In the genomic region with DNA sequence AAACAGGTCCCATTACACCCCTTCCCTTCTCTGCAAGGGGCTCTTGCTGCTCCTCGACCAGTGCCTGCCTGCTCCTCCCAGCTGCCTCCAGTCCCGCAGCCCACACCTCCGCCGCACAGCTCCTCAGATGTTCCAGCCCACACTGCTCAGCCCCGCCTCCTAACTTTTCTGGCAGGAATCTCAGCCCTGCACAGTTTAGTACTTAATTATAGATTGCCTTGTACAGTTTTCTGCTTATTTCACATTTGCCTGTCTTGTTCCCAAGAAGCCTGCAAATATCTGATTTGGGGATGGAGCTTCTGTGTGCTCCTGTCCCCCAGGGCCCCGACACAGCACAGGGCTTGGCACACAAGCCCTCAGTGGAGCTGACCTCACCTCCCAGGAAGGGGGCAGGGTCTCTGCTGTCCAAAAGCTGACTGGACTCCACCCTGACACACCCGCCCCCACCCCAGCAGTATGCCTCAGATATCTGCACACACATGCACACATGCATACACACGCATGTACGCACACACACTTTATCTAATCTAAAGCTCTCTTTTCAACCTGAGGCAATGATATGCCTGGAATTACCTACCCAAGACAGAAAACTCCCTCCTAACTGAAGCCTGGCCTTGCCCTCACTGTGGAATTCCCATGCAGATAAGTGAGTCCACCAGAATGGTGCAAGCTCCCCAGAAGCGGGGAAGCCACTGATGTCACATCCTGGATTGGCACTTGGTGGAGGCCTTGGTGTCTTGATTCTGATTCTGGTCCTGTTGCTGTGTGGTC, we compare ENCODE assay signal across 12 cellular contexts. TPM values are rescaled to one million over a fixed set of nuclear protein-coding genes. Genes with fewer than 3 reads are reported as not detected.
DNase-seq lines count a peak whose midpoint lies in the region; ATAC-seq and TF ChIP-seq lines count a peak whose summit lies in the region.
"Had no signal": no experiment of that assay in that cellular context is flagged by ENCODE, and none has a peak within 500 bp of the region (broad histone marks: within the 10 kb centered on the region; RNA-seq: fewer than 3 reads in every experiment).

No MANE protein-coding gene starts in this region.

- CTCF ChIA-PET in PC-9 (lab: Charles Lee), result interaction anchor here (0.6 kb wide), 1 partner anchor 11 kb away, joined by 4 read pairs; no protein-coding TSS in a partner anchor

- intact Hi-C loops in PC-9 (cut with micrococcal nuclease; ENCODE audit: unreplicated experiment), result no loop called here

- H3K79me2 ChIP-seq in PC-9 (ENCODE audit: low read depth), result no peaks in the 10 kb centered on the region

- POLR2A ChIA-PET in PC-9 (lab: Charles Lee; ENCODE audit: unreplicated experiment), result interaction anchor here (0.5 to 0.6 kb wide), 2 partner anchors 52 to 796 kb away, joined by 4 to 25 read pairs; no protein-coding TSS in a partner anchor

- H2AFZ ChIP-seq in PC-9, result no peak overlapping the region

- H3K9me3 ChIP-seq in PC-9 (ENCODE audit: insufficient read depth, low read depth), result 0 out of 2 replicates have a peak, but pooled peaks cover 3% of the 10 kb centered on the region

- no peaks in the 10 kb centered on the region for H3K36me3 ChIP-seq in PC-9 (ENCODE audit: low read depth)
- H3K36me3 ChIP-seq: vagina had no signal

- H3K27ac ChIP-seq in PC-9, result no peak overlapping the region
- H3K27ac ChIP-seq: vagina had no signal

- no peaks in the 10 kb centered on the region for H4K20me1 ChIP-seq in PC-9 (ENCODE audit: insufficient read depth)

- peaks cover 22% of the 10 kb centered on the region for H3F3A ChIP-seq in PC-9 (ENCODE audit: insufficient read depth, low read depth)

- H3K9me2 ChIP-seq in PC-9 (ENCODE audit: insufficient read depth), result no peaks in the 10 kb centered on the region

- H3K4me3 ChIP-seq in AG10803 (ENCODE audit: low read length) (no peak overlapping the region), PC-9 (no peak overlapping the region)
- H3K4me3 ChIP-seq: GM12878, vagina had no signal

- DNase-seq in AG10803 (ENCODE audit: low read depth) (peak; percentile 12), PC-9 (no peak), occipital lobe (lab: John Stamatoyannopoulos, UW) (peak; percentile 71), HuH-7 (ENCODE audit: low spot score) (no peak), GDM1 (lab: John Stamatoyannopoulos, UW) (no peak)
- DNase-seq in stimulated activated CD4-positive, alpha-beta T cell treated with anti-CD3 and anti-CD28 coated beads, Interleukin-4, amount 100 ng/mL, for 4 hours, result no peak
- DNase-seq: activated T-cell treated with anti-CD3 and anti-CD28 coated beads, Interleukin-2, amount 50 U/mL, for 1 hour; DMS53 had no signal

- TF ChIP-seq CTCF in AG10803 (conservative IDR thresholded peaks at IDR 0.05; ENCODE audit: low read length) (no peak), PC-9 (conservative IDR thresholded peaks at IDR 0.05) (no peak)

- no peaks in the 10 kb centered on the region for H3K27me3 ChIP-seq in PC-9 (ENCODE audit: insufficient read depth, low read depth)
- H3K27me3 ChIP-seq: vagina had no signal

- ATAC-seq in esophagus mucosa (peak; percentile 30), GM18498 (IDR thresholded peaks at IDR 0.05; ENCODE audit: unreplicated experiment) (no peak)
- ATAC-seq: GM12878 had no signal

- H3K4me1 ChIP-seq in PC-9 (replicated peaks; ENCODE audit: insufficient read depth), result peaks cover 32% of the 10 kb centered on the region

- peak overlapping the region; percentile 42; the same call in 1 of the 2 replicates for H3K4me2 ChIP-seq in PC-9

- BruUV-seq in PC-9 (replicated peaks; lab: Mats Ljungman, UMichigan), result no TSS peak

RNA-seq across cellular contexts. Expression of a gene that starts 1.2 kb away (rescaled TPM):
- total RNA-seq in PC-9 (2021), result 0.17 TPM in 1 of 2 replicates, not detected in the other
- 0.20 TPM for total RNA-seq in esophagus mucosa
- total RNA-seq in occipital lobe, result not detected
- total RNA-seq: GM12878, vagina had no signal

Comparison
In these comparisons a context has a peak if more than half of its experiments do, and no peak if none do; other contexts are left out.
1. DNase-seq: peak in AG10803 (single experiment) and occipital lobe (single experiment); none in PC-9 (0 of 2), HuH-7 (single experiment), GDM1 (single experiment) and stimulated activated CD4-positive, alpha-beta T cell treated with anti-CD3 and anti-CD28 coated beads, Interleukin-4, amount 100 ng/mL, for 4 hours (0 of 2).